Comparison of ENCODE assay signal across 1 cellular context in the genomic region with DNA sequence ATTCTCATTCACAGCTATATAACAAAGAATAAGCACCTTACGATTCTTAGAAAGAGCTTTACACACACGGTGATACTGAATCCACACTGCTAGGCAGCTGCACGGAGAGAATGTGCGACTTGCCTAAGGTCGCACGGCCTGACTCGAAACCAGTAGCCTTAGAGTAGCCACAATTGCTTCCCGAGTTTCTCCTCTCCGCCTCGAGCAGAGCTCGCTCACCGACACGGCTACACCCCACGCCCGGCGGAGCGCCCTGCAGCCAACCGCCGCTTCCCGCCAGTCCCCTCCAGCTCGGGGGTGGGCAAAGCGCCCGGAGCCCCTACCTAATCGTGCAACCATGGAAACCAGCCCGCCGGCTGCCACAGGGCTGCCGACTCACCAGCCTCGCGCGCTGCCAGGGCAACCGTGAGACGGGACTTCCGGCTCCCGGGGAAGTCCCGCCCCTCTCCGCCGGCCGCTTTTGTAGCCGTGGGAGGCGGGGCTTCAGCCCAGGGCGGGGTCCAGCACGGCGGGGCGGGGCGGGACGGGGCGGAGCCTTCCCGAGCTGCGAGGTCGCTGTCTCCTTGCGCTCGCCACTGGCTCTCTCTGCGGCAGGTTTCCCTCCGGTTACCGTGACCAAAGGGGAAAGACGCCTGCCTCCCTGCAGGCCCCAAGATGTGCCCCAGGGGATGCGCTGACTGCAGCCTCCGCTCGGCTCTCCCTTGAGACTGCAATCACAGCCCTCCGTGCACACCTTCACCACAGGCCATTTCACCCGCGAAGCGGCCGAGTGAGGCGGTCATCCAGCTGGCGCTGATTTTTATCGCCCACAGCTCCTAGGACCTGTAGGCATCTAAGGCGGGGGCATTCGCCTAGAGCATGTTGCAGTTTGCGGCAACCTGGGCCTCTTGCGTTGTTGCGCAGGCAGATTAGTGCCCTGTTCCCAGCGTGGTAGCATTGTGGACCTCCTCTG.
TF ChIP-seq lines count a peak whose summit lies in the region.

No MANE protein-coding gene starts in this region.

TF ChIP-seq in HCT116, 20 proteins besides CTCF, POLR2A, EP300 and RAD21 (continued from another document):
- peak; percentile 92 for TF ChIP-seq POLR2AphosphoS5 (IDR thresholded peaks at IDR 0.05; ENCODE audit: low read depth, low read length)
- peak; percentile 50; the same call in 1 of the 2 replicates for TF ChIP-seq SIN3A (IDR thresholded peaks at IDR 0.05; ENCODE audit: low read depth)
- TF ChIP-seq, protein P1, sequence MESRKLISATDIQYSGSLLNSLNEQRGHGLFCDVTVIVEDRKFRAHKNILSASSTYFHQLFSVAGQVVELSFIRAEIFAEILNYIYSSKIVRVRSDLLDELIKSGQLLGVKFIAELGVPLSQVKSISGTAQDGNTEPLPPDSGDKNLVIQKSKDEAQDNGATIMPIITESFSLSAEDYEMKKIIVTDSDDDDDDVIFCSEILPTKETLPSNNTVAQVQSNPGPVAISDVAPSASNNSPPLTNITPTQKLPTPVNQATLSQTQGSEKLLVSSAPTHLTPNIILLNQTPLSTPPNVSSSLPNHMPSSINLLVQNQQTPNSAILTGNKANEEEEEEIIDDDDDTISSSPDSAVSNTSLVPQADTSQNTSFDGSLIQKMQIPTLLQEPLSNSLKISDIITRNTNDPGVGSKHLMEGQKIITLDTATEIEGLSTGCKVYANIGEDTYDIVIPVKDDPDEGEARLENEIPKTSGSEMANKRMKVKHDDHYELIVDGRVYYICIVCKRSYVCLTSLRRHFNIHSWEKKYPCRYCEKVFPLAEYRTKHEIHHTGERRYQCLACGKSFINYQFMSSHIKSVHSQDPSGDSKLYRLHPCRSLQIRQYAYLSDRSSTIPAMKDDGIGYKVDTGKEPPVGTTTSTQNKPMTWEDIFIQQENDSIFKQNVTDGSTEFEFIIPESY (IDR thresholded peaks at IDR 0.05; ENCODE audit: extremely low read depth, insufficient replicate concordance, low read length): peak; percentile 40
- TF ChIP-seq YY1 (IDR thresholded peaks at IDR 0.05; ENCODE audit: extremely low read depth, insufficient replicate concordance, low read depth, low read length): no peak
- TF ChIP-seq EGR1 (IDR thresholded peaks at IDR 0.05; ENCODE audit: low read depth): no peak
- no peak for TF ChIP-seq ZNF274 (IDR thresholded peaks at IDR 0.05; ENCODE audit: low read depth, low read length)
- TF ChIP-seq, protein P2, sequence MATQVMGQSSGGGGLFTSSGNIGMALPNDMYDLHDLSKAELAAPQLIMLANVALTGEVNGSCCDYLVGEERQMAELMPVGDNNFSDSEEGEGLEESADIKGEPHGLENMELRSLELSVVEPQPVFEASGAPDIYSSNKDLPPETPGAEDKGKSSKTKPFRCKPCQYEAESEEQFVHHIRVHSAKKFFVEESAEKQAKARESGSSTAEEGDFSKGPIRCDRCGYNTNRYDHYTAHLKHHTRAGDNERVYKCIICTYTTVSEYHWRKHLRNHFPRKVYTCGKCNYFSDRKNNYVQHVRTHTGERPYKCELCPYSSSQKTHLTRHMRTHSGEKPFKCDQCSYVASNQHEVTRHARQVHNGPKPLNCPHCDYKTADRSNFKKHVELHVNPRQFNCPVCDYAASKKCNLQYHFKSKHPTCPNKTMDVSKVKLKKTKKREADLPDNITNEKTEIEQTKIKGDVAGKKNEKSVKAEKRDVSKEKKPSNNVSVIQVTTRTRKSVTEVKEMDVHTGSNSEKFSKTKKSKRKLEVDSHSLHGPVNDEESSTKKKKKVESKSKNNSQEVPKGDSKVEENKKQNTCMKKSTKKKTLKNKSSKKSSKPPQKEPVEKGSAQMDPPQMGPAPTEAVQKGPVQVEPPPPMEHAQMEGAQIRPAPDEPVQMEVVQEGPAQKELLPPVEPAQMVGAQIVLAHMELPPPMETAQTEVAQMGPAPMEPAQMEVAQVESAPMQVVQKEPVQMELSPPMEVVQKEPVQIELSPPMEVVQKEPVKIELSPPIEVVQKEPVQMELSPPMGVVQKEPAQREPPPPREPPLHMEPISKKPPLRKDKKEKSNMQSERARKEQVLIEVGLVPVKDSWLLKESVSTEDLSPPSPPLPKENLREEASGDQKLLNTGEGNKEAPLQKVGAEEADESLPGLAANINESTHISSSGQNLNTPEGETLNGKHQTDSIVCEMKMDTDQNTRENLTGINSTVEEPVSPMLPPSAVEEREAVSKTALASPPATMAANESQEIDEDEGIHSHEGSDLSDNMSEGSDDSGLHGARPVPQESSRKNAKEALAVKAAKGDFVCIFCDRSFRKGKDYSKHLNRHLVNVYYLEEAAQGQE (IDR thresholded peaks at IDR 0.05; ENCODE audit: low read depth): no peak
- 0 out of 2 replicates have a peak, but pooled peaks have one; percentile 35 for TF ChIP-seq SP1 (IDR thresholded peaks at IDR 0.05; ENCODE audit: low read depth)
- peak; percentile 62; the same call in 1 of the 2 replicates for TF ChIP-seq ELF1 (IDR thresholded peaks at IDR 0.05; ENCODE audit: borderline replicate concordance, low read depth)
- TF ChIP-seq, protein P3, sequence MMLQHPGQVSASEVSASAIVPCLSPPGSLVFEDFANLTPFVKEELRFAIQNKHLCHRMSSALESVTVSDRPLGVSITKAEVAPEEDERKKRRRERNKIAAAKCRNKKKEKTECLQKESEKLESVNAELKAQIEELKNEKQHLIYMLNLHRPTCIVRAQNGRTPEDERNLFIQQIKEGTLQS (IDR thresholded peaks at IDR 0.05): no peak
- TF ChIP-seq, protein P4, sequence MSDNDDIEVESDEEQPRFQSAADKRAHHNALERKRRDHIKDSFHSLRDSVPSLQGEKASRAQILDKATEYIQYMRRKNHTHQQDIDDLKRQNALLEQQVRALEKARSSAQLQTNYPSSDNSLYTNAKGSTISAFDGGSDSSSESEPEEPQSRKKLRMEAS (IDR thresholded peaks at IDR 0.05): peak; percentile 48; the same call in 1 of the 2 replicates
- TF ChIP-seq CEBPB (IDR thresholded peaks at IDR 0.05; ENCODE audit: low read depth): no peak
- TF ChIP-seq CBX3 (IDR thresholded peaks at IDR 0.05; ENCODE audit: low read depth): no peak
- no peak for TF ChIP-seq ZFX (IDR thresholded peaks at IDR 0.05)
- peak; percentile 68 for TF ChIP-seq TCF7L2 (IDR thresholded peaks at IDR 0.05; ENCODE audit: borderline replicate concordance, extremely low read depth, insufficient read depth, insufficient read length)
- TF ChIP-seq EZH2phosphoT487 (IDR thresholded peaks at IDR 0.05; ENCODE audit: borderline replicate concordance): no peak
